In the genomic region with DNA sequence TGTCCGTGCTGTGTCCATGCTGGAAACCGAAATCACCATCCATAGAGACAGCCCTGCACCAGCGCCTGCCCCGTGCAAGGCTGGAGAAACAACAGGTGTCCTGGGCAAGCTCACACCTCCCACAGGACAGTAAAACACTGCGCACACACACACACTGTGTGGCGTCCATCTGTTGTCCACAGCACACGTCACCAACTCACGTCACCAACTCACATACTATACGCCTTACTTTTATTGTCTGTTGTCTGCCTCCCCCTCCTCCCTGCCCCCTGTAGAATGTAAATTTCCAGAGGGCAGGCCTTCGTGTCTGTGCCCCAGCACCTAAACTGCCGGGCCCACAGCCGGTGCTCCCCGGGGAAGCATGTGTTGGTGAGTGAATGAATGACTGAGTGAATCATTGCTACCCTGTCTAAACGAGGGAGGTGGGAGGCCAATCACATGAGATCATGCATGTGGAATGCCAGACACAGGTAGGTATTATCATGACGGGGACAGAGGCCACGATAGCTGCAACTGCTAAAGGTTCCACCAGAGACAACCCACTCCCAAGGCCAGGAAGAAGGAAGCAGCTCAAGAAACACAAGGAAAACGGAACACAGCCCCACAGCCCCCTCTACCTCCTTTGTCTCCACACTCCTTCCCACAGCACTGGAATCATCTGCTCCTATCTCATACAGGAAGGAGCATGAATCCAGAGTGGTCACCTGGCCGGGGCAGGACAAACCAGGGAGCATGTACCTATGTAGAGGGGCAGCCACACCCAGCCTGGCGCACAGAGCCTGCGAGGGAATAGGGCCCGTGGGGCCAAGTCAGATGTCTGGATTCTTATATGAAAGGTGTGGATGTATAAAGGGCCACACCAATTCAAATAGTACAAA, we compare ENCODE assay signal across 16 cellular contexts. TPM values are rescaled to one million over a fixed set of nuclear protein-coding genes. Genes with fewer than 3 reads are reported as not detected.
DNase-seq lines count a peak whose midpoint lies in the region; ATAC-seq and TF ChIP-seq lines count a peak whose summit lies in the region.
"Had no signal": no experiment of that assay in that cellular context is flagged by ENCODE, and none has a peak within 500 bp of the region (broad histone marks: within the 10 kb centered on the region; RNA-seq: fewer than 3 reads in every experiment).

No MANE protein-coding gene starts in this region.

- peak overlapping the region; percentile 31 for H3K27ac Mint-ChIP-seq in T-helper 2 cell treated with Interferon-gamma antibody and Interleukin-4, amounts not matched to agents 5 μg/mL and 100 μg/mL, for 36 hours
- H3K27ac Mint-ChIP-seq in T-cell, result peak overlapping the region; percentile 64 to 81
- H3K27ac Mint-ChIP-seq in glutamatergic neuron (ENCODE audit: unreplicated experiment), result peak overlapping the region; percentile 94

- in situ Hi-C loops in GM13977 (cut with MboI; ENCODE audit: low pct_unique_long_range_greater_than_20kb, low sequenced_read_pairs, unreplicated experiment), result no loop called here

- CTCF ChIA-PET in T-cell (lab: Charles Lee), result interaction anchor here (0.6 kb wide), 3 partner anchors 15 to 82 kb away, joined by 3 read pairs; no protein-coding TSS in a partner anchor

- H3K9me3 Mint-ChIP-seq in T-helper 2 cell treated with Interferon-gamma antibody and Interleukin-4, amounts not matched to agents 5 μg/mL and 100 μg/mL, for 36 hours, result no peaks in the 10 kb centered on the region
- no peaks in the 10 kb centered on the region for H3K9me3 Mint-ChIP-seq in T-cell
- peaks cover 14% of the 10 kb centered on the region for H3K9me3 Mint-ChIP-seq in glutamatergic neuron (ENCODE audit: unreplicated experiment)
- H3K9me3 Mint-ChIP-seq: H9 had no signal

- ATAC-seq in T-cell (replicated peaks in 1 of 4) (no peak), sciatic nerve (no peak), GM18520 (IDR thresholded peaks at IDR 0.05; ENCODE audit: unreplicated experiment) (no peak)

- H3K36me3 Mint-ChIP-seq in T-helper 2 cell treated with Interferon-gamma antibody and Interleukin-4, amounts not matched to agents 5 μg/mL and 100 μg/mL, for 36 hours (ENCODE audit: low read depth), result peaks cover 42% of the 10 kb centered on the region
- H3K36me3 Mint-ChIP-seq in T-cell, result peaks cover 29% of the 10 kb centered on the region
- H3K36me3 Mint-ChIP-seq in glutamatergic neuron (ENCODE audit: unreplicated experiment), result no peaks in the 10 kb centered on the region

- no peak for DNase-seq in T-helper 2 cell treated with Interferon-gamma antibody and Interleukin-4, amounts not matched to agents 5 μg/mL and 100 μg/mL, for 36 hours (ENCODE audit: low spot score)
- DNase-seq in T-helper 2 cell (no peak), T-cell (no peak), glutamatergic neuron (peak; percentile 48), sciatic nerve (ENCODE audit: low spot score) (peak; percentile 50), GM13977 (ENCODE audit: low spot score) (no peak), NCI-H226 (no peak)
- DNase-seq: activated CD8-positive, alpha-beta memory T cell treated with anti-CD3 and anti-CD28 coated beads, Interleukin-2, amount 50 U/mL, for 48 hours; H9; midbrain; MV-4-11; NCI-H2227 treated with DMSO at 0.1 percent for 48 hours had no signal

- POLR2A ChIA-PET in T-cell (lab: Charles Lee), result no interaction called here

- H3K27me3 Mint-ChIP-seq in T-helper 2 cell treated with Interferon-gamma antibody and Interleukin-4, amounts not matched to agents 5 μg/mL and 100 μg/mL, for 36 hours (ENCODE audit: low read depth), result no peaks in the 10 kb centered on the region
- H3K27me3 Mint-ChIP-seq in T-cell (no peaks in the 10 kb centered on the region), glutamatergic neuron (ENCODE audit: unreplicated experiment) (peaks cover 11% of the 10 kb centered on the region)

- intact Hi-C loops in sciatic nerve (cut with DNase I), result no loop called here

- no peak overlapping the region for H3K4me3 Mint-ChIP-seq in T-helper 2 cell treated with Interferon-gamma antibody and Interleukin-4, amounts not matched to agents 5 μg/mL and 100 μg/mL, for 36 hours
- H3K4me3 Mint-ChIP-seq in T-cell, result peak overlapping the region in 1 of 3 donors; percentile 38
- peak overlapping the region; percentile 44 for H3K4me3 Mint-ChIP-seq in glutamatergic neuron (ENCODE audit: unreplicated experiment)
- H3K4me3 Mint-ChIP-seq: H9 had no signal

- TF ChIP-seq CTCF in glutamatergic neuron (IDR thresholded peaks at IDR 0.05; ENCODE audit: partially characterized antibody, unreplicated experiment), result no peak
- no peak for TF ChIP-seq CTCF in GM13977 (IDR thresholded peaks at IDR 0.05; ENCODE audit: extremely low read depth, insufficient read depth, missing control alignments)

- H3K4me1 Mint-ChIP-seq in T-helper 2 cell treated with Interferon-gamma antibody and Interleukin-4, amounts not matched to agents 5 μg/mL and 100 μg/mL, for 36 hours (ENCODE audit: low read depth), result peaks cover 25% of the 10 kb centered on the region
- H3K4me1 Mint-ChIP-seq in T-cell (peaks cover 73 to 95% (median 89%) of the 10 kb centered on the region in 3 donors), glutamatergic neuron (ENCODE audit: low read depth, unreplicated experiment) (peaks cover 51% of the 10 kb centered on the region)

RNA-seq across cellular contexts. Expression of gene STK10, which starts 41.9 kb away (rescaled TPM):
- 100 to 1,000 TPM; 305 to 437 (median 331) TPM for total RNA-seq in T-cell
- total RNA-seq in glutamatergic neuron (ENCODE audit: unreplicated experiment), result 84.7 TPM
- total RNA-seq in sciatic nerve, result 89.4 TPM

RNA-seq across cellular contexts. Expression of gene EFCAB9, which starts 47.9 kb away (rescaled TPM):
- total RNA-seq in T-cell (not detected), glutamatergic neuron (ENCODE audit: unreplicated experiment) (not detected), sciatic nerve (not detected)
- total RNA-seq: H9, Peyer's patch, right atrium auricular region, subcutaneous adipose tissue had no signal

Comparison
In these comparisons a context has a peak if more than half of its experiments do, and no peak if none do; other contexts are left out.
1. DNase-seq: peak in glutamatergic neuron (single experiment) and sciatic nerve (single experiment); none in T-helper 2 cell treated with Interferon-gamma antibody and Interleukin-4, amounts not matched to agents 5 μg/mL and 100 μg/mL, for 36 hours (single experiment), T-helper 2 cell (0 of 5), T-cell (0 of 34), GM13977 (single experiment) and NCI-H226 (single experiment).
2. H3K27ac Mint-ChIP-seq: peak in every context shown above with its lines; median percentile 94 in glutamatergic neuron; 72 in T-cell; 31 in T-helper 2 cell treated with Interferon-gamma antibody and Interleukin-4, amounts not matched to agents 5 μg/mL and 100 μg/mL, for 36 hours.